Comparison of ENCODE assay signal across 8 cellular contexts in the genomic region with DNA sequence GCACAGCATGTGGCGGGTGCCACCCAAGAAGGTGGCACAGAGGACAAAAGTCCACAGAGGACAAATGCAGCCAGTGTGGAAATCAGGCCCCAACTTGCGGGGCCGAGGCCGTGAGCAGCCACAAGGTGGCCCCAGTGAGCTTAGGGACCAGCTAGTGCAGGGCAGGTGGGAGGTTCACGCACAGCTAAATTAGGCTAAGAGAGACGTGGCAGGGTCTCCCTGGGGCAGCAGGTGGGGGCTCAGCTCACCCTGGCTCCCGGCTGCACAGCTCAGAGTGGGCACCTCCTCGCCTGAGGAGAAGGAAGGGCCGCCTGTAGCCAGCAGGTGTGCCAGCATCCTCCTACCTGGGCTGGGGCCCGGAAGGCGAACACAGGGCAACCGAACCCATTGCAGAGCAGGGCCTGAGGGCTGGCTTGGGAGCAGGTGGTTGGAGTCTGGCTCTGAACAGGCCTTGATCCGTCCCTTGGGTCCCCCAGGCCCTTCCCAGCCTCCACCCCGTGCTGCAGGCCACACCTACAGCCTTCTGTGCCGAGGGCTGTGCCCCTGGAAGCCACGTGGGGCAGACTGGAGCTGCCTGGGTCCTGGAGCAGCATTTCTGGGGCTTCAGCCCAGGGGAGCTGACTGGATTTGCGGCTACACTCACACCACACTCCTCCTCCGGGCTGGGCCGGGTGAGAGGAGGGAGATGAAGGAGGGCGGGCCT. TPM values are rescaled to one million over a fixed set of nuclear protein-coding genes. Genes with fewer than 3 reads are reported as not detected.
DNase-seq lines count a peak whose midpoint lies in the region; ATAC-seq and TF ChIP-seq lines count a peak whose summit lies in the region.

No MANE protein-coding gene starts in this region.

- peak in 1 of 2 donors; percentile 17 for TF ChIP-seq POLR2A in Peyer's patch (IDR thresholded peaks at IDR 0.05)
- no peak for TF ChIP-seq POLR2A in ovary (IDR thresholded peaks at IDR 0.05)

- peaks cover 37% of the 10 kb centered on the region for H3K4me1 Mint-ChIP-seq in activated T-cell treated with anti-CD3 and anti-CD28 coated beads, Interleukin-2, amount 50 U/mL, for 72 hours (ENCODE audit: low read depth)
- peaks cover 4% of the 10 kb centered on the region for H3K4me1 Mint-ChIP-seq in type B pancreatic cell (ENCODE audit: unreplicated experiment)

- 0 out of 2 replicates have a peak, but pooled peaks cover under 1% of the 10 kb centered on the region for H3K27me3 ChIP-seq in HUES64 (ENCODE audit: insufficient read depth, low read length)
- H3K27me3 ChIP-seq in Peyer's patch: no peaks in the 10 kb centered on the region
- no peaks in the 10 kb centered on the region for H3K27me3 ChIP-seq in ovary

- peaks cover 0 to 5% of the 10 kb centered on the region in 2 donors for H3K9me3 Mint-ChIP-seq in activated T-cell treated with anti-CD3 and anti-CD28 coated beads, Interleukin-2, amount 50 U/mL, for 72 hours
- H3K9me3 Mint-ChIP-seq in type B pancreatic cell: no peaks in the 10 kb centered on the region

- peak overlapping the region; percentile 27; the same call in 1 of the 2 replicates for H3K9ac ChIP-seq in HUES64 (ENCODE audit: low read depth, low read length)

- intact Hi-C loops in ovary (cut with DNase I): no loop called here

- H3K4me1 ChIP-seq in HUES64 (ENCODE audit: insufficient read depth, low read length) (peaks cover 4% of the 10 kb centered on the region; the same call in 1 of the 2 replicates), Peyer's patch (peaks cover 0 to 14% (median 7%) of the 10 kb centered on the region in 4 donors), ovary (ENCODE audit: insufficient read depth) (no peaks in the 10 kb centered on the region)

- peak; percentile 86 to 90 for ATAC-seq in activated T-cell treated with anti-CD3 and anti-CD28 coated beads, Interleukin-2, amount 50 U/mL, for 72 hours (replicated peaks in 1 of 2)
- no peak for ATAC-seq in HG03565 (IDR thresholded peaks at IDR 0.05; ENCODE audit: unreplicated experiment)

- WGBS in HUES64: 39% methylated on average over 18 of the region's 20 CpGs
- WGBS in ovary, 3 donors: 28 to 42% (median 34%) methylated on average over 16 to 20 of the region's 20 CpGs

- DNase-seq in DMS 273 treated with DMSO at 0.1 percent for 48 hours (lab: John Stamatoyannopoulos, UW) (peak; percentile 68), Peyer's patch (peak; percentile 81 to 95 (median 95)), fibroblast of pulmonary artery (ENCODE audit: low read depth) (peak; percentile 62), ovary (peak; percentile 48 to 79 (median 68)), type B pancreatic cell (ENCODE audit: extremely low spot score, unreplicated experiment) (no peak)
- peak; percentile 83 to 87 for DNase-seq in activated T-cell treated with anti-CD3 and anti-CD28 coated beads, Interleukin-2, amount 50 U/mL, for 72 hours

- H3K9me3 ChIP-seq in HUES64 (ENCODE audit: insufficient read depth, low read depth, low read length) (no peaks in the 10 kb centered on the region), Peyer's patch (no peaks in the 10 kb centered on the region), ovary (no peaks in the 10 kb centered on the region)

- no peaks in the 10 kb centered on the region for H3K36me3 ChIP-seq in HUES64 (ENCODE audit: insufficient read depth, low read length)
- H3K36me3 ChIP-seq in Peyer's patch: no peaks in the 10 kb centered on the region
- no peaks in the 10 kb centered on the region for H3K36me3 ChIP-seq in ovary

- H3K27ac ChIP-seq in HUES64 (ENCODE audit: low read depth, low read length) (peak overlapping the region; percentile 19; the same call in 1 of the 2 replicates), Peyer's patch (peak overlapping the region; percentile 42 to 88 (median 69)), ovary (no peak overlapping the region)

- H3K36me3 Mint-ChIP-seq in activated T-cell treated with anti-CD3 and anti-CD28 coated beads, Interleukin-2, amount 50 U/mL, for 72 hours (ENCODE audit: insufficient read depth in 2 of 2): no peaks in the 10 kb centered on the region
- no peaks in the 10 kb centered on the region for H3K36me3 Mint-ChIP-seq in type B pancreatic cell

- TF ChIP-seq CTCF in Peyer's patch (IDR thresholded peaks at IDR 0.05): peak; percentile 81 to 97 (median 91)
- peak; percentile 83 for TF ChIP-seq CTCF in fibroblast of pulmonary artery (IDR thresholded peaks at IDR 0.05; ENCODE audit: low read length, missing control alignments)
- peak in 2 of 3 donors; percentile 34 to 42 for TF ChIP-seq CTCF in ovary (IDR thresholded peaks at IDR 0.05)
- peak; percentile 89 for TF ChIP-seq CTCF in type B pancreatic cell (conservative IDR thresholded peaks at IDR 0.05)

- TF ChIP-seq EP300 in ovary (IDR thresholded peaks at IDR 0.05): no peak

- no peak overlapping the region for H3K4me3 ChIP-seq in HUES64 (ENCODE audit: low read length)
- peak overlapping the region in 3 of 4 donors; percentile 1 to 37 (median 18) for H3K4me3 ChIP-seq in Peyer's patch
- H3K4me3 ChIP-seq in fibroblast of pulmonary artery (replicated peaks; ENCODE audit: low read depth, low read length): no peak overlapping the region
- H3K4me3 ChIP-seq in ovary: no peak overlapping the region

- no peaks in the 10 kb centered on the region for H3K27me3 Mint-ChIP-seq in activated T-cell treated with anti-CD3 and anti-CD28 coated beads, Interleukin-2, amount 50 U/mL, for 72 hours (ENCODE audit: low read depth)
- H3K27me3 Mint-ChIP-seq in type B pancreatic cell: no peaks in the 10 kb centered on the region

- peak overlapping the region; percentile 19 to 50 for H3K4me3 Mint-ChIP-seq in activated T-cell treated with anti-CD3 and anti-CD28 coated beads, Interleukin-2, amount 50 U/mL, for 72 hours
- no peak overlapping the region for H3K4me3 Mint-ChIP-seq in type B pancreatic cell

- no peak overlapping the region for H3K27ac Mint-ChIP-seq in activated T-cell treated with anti-CD3 and anti-CD28 coated beads, Interleukin-2, amount 50 U/mL, for 72 hours
- no peak overlapping the region for H3K27ac Mint-ChIP-seq in type B pancreatic cell

RNA-seq across cellular contexts. Expression of gene CELSR1, which starts 26.1 kb away (rescaled TPM):
- polyA plus RNA-seq in HUES64 (2013, experiment 1 of 2): 9.0 TPM
- 10.1 TPM for polyA plus RNA-seq in HUES64 (2013, experiment 2 of 2)
- 10 to 100 TPM in 1 of 4 donors, 1 to 10 TPM in 3; 1.1 to 22.3 (median 1.5) TPM for total RNA-seq in Peyer's patch
- total RNA-seq in activated T-cell treated with anti-CD3 and anti-CD28 coated beads, Interleukin-2, amount 50 U/mL, for 72 hours: 1 to 10 TPM in 1 of 2 donors, under 1 TPM in 1; 0.83 to 1.3 TPM
- total RNA-seq in ovary: 10 to 100 TPM in 1 of 7 donors, 1 to 10 TPM in 4, under 1 TPM in 2; 0.63 to 25.2 (median 4.1) TPM
- 1 to 10 TPM in 1 of 2 donors, under 1 TPM in 1; 0.75 to 1.7 TPM for polyA plus RNA-seq in ovary
- 27.8 and 67.1 TPM in 2 replicates for total RNA-seq in type B pancreatic cell (ENCODE audit: low replicate concordance)

RNA-seq across cellular contexts. Expression of gene GRAMD4, which starts 56.7 kb away (rescaled TPM):
- 13.7 TPM for polyA plus RNA-seq in HUES64 (2013, experiment 1 of 2)
- polyA plus RNA-seq in HUES64 (2013, experiment 2 of 2): 12.7 TPM
- total RNA-seq in Peyer's patch (100 to 1,000 TPM in 3 of 4 donors, 10 to 100 TPM in 1; 98.2 to 428 (median 422) TPM), ovary (10 to 100 TPM; 19.0 to 40.4 (median 28.7) TPM), type B pancreatic cell (ENCODE audit: low replicate concordance) (56.4 and 80.9 TPM in 2 replicates)
- 10 to 100 TPM; 42.8 to 53.5 TPM for total RNA-seq in activated T-cell treated with anti-CD3 and anti-CD28 coated beads, Interleukin-2, amount 50 U/mL, for 72 hours
- 1 to 10 TPM; 6.2 to 8.0 TPM for polyA plus RNA-seq in ovary

Comparison
In these comparisons a context has a peak if more than half of its experiments do, and no peak if none do; other contexts are left out.
1. H3K27ac ChIP-seq: peak in HUES64 (single experiment) and Peyer's patch (4 of 4); none in ovary (0 of 2).
2. H3K4me3 ChIP-seq: peak in Peyer's patch (3 of 4); none in HUES64 (single experiment), fibroblast of pulmonary artery (single experiment) and ovary (single experiment).
3. CTCF ChIP-seq: peak in every context shown above with its lines; median percentile 91 in Peyer's patch; 89 in type B pancreatic cell; 83 in fibroblast of pulmonary artery; 38 in ovary.